In genomic region chr13:24159921-24160324, GRCh38 we compare ENCODE assay signal across 8 cellular contexts. TPM values are rescaled to one million over a fixed set of nuclear protein-coding genes. Genes with fewer than 3 reads are reported as not detected.
DNase-seq lines count a peak whose midpoint lies in the region; ATAC-seq, FAIRE-seq and TF ChIP-seq lines count a peak whose summit lies in the region.

No MANE protein-coding gene starts in this region.

- H3K36me3 ChIP-seq in heart left ventricle (no peaks in the 10 kb centered on the region), astrocyte (ENCODE audit: insufficient read depth, low read length) (no peaks in the 10 kb centered on the region), right lobe of liver (peaks cover 0 to under 1% (median 0%) of the 10 kb centered on the region in 4 donors), upper lobe of left lung (peaks cover 0 to 3% (median 0%) of the 10 kb centered on the region in 4 donors)

- no peak for TF ChIP-seq EP300 in upper lobe of left lung (IDR thresholded peaks at IDR 0.05)

- peaks cover 3% of the 10 kb centered on the region for H3K36me3 Mint-ChIP-seq in astrocyte (ENCODE audit: low read depth, unreplicated experiment)

- DNase-seq in heart left ventricle: no peak
- no peak for DNase-seq in left cardiac atrium
- no peak for DNase-seq in astrocyte (ENCODE audit: low read depth)
- DNase-seq in right lobe of liver: peak in 1 of 3 donors; percentile 41
- DNase-seq in upper lobe of left lung: peak in 1 of 2 donors; percentile 51
- DNase-seq in cortex of kidney (lab: John Stamatoyannopoulos, UW): no peak

- ATAC-seq in heart left ventricle (no peak), left cardiac atrium (no peak), right lobe of liver (peak in 2 of 4 donors; percentile 1), upper lobe of left lung (ENCODE audit: low FRiP score in 2 of 2) (no peak), GM18502 (IDR thresholded peaks at IDR 0.05; ENCODE audit: poor library complexity, unreplicated experiment) (no peak), HG03196 (IDR thresholded peaks at IDR 0.05; ENCODE audit: unreplicated experiment) (no peak)

- TF ChIP-seq POLR2A in heart left ventricle (IDR thresholded peaks at IDR 0.05): no peak
- TF ChIP-seq POLR2A in right lobe of liver (IDR thresholded peaks at IDR 0.05): no peak
- TF ChIP-seq POLR2A in upper lobe of left lung (IDR thresholded peaks at IDR 0.05): no peak

- peaks cover 5% of the 10 kb centered on the region for H3K27me3 Mint-ChIP-seq in astrocyte (ENCODE audit: low read depth, unreplicated experiment)

- H3K79me2 ChIP-seq in astrocyte (ENCODE audit: insufficient read depth, low read length): peaks cover 20% of the 10 kb centered on the region

- 40 to 50% (median 46%) methylated on average over 9 of the region's 9 CpGs for WGBS in heart left ventricle, 4 donors
- 16% methylated on average over 9 of the region's 9 CpGs for WGBS in right lobe of liver (ENCODE audit: insufficient coverage, low coverage, low lambda C conversion rate, missing lambda C conversion rate)
- 31 to 37% methylated on average over 9 of the region's 9 CpGs for WGBS in upper lobe of left lung, 2 donors

- H2AFZ ChIP-seq in astrocyte (ENCODE audit: low read depth, low read length): peak overlapping the region; percentile 64

- H3K4me2 ChIP-seq in astrocyte (ENCODE audit: low read length): peak overlapping the region; percentile 96

- no peaks in the 10 kb centered on the region for H3K9me3 Mint-ChIP-seq in astrocyte (ENCODE audit: unreplicated experiment)

- peak overlapping the region; percentile 87 for H3K9ac ChIP-seq in astrocyte (ENCODE audit: low read length)

- H3K27ac ChIP-seq in heart left ventricle (peak overlapping the region in 11 of 12 donors; percentile 1 to 85 (median 63)), astrocyte (ENCODE audit: low read depth, low read length) (peak overlapping the region; percentile 58), right lobe of liver (peak overlapping the region; percentile 66 to 97 (median 70)), upper lobe of left lung (peak overlapping the region; percentile 77 to 89 (median 84))

- H3K4me3 Mint-ChIP-seq in astrocyte (ENCODE audit: unreplicated experiment): peak overlapping the region; percentile 86

- TF ChIP-seq CTCF in heart left ventricle (IDR thresholded peaks at IDR 0.05): no peak
- TF ChIP-seq CTCF in astrocyte (IDR thresholded peaks at IDR 0.05; ENCODE audit: insufficient read depth, low read depth, low read length): no peak
- TF ChIP-seq CTCF in right lobe of liver (IDR thresholded peaks at IDR 0.05): no peak
- TF ChIP-seq CTCF in upper lobe of left lung (IDR thresholded peaks at IDR 0.05): no peak

- peaks cover 16% of the 10 kb centered on the region for H4K20me1 ChIP-seq in astrocyte (ENCODE audit: insufficient read depth, low read length)

- peak overlapping the region in 10 of 12 donors; percentile 66 to 91 (median 82) for H3K4me3 ChIP-seq in heart left ventricle
- H3K4me3 ChIP-seq in astrocyte (ENCODE audit: insufficient read depth, low read depth, low read length): peak overlapping the region; percentile 55
- H3K4me3 ChIP-seq in right lobe of liver: peak overlapping the region; percentile 90 to 99 (median 97)
- peak overlapping the region in 3 of 4 donors; percentile 85 to 94 (median 94) for H3K4me3 ChIP-seq in upper lobe of left lung

- H3K4me1 Mint-ChIP-seq in astrocyte (ENCODE audit: low read depth, unreplicated experiment): peaks cover 6% of the 10 kb centered on the region

- no peaks in the 10 kb centered on the region for H3K9me3 ChIP-seq in heart left ventricle
- H3K9me3 ChIP-seq in astrocyte (ENCODE audit: insufficient read depth, low read depth, low read length): no peaks in the 10 kb centered on the region
- H3K9me3 ChIP-seq in right lobe of liver: no peaks in the 10 kb centered on the region
- H3K9me3 ChIP-seq in upper lobe of left lung: no peaks in the 10 kb centered on the region

- intact Hi-C loops in heart left ventricle (cut with DNase I): loop anchor here in 7 of 10 donors (5.0 to 10.0 kb wide), 6 partner anchors 42 to 105 kb away; no protein-coding TSS in a partner anchor
- intact Hi-C loops in left cardiac atrium (cut with DNase I): loop anchor here in 1 of 2 donors (5.0 kb wide), 1 partner anchor 108 kb away; no protein-coding TSS in a partner anchor
- intact Hi-C loops in right lobe of liver (cut with DNase I): no loop called here

- H3K4me1 ChIP-seq in heart left ventricle (peaks cover 0 to 25% (median 6%) of the 10 kb centered on the region in 12 donors), astrocyte (ENCODE audit: insufficient read depth, low read length) (peaks cover 7% of the 10 kb centered on the region), right lobe of liver (peaks cover 0 to 20% (median 5%) of the 10 kb centered on the region in 4 donors), upper lobe of left lung (peaks cover 23 to 37% (median 29%) of the 10 kb centered on the region in 4 donors)

- H3K27me3 ChIP-seq in heart left ventricle: peaks cover 0 to 11% (median 0%) of the 10 kb centered on the region in 9 donors
- peaks cover 4% of the 10 kb centered on the region for H3K27me3 ChIP-seq in astrocyte (ENCODE audit: insufficient read depth, low read length)
- H3K27me3 ChIP-seq in right lobe of liver: no peaks in the 10 kb centered on the region
- H3K27me3 ChIP-seq in upper lobe of left lung: no peaks in the 10 kb centered on the region

- no peak for FAIRE-seq in astrocyte (lab: Jason Lieb, UNC)

- H3K27ac Mint-ChIP-seq in astrocyte (ENCODE audit: unreplicated experiment): peak overlapping the region; percentile 75

RNA-seq across cellular contexts. Expression of gene SPATA13, which starts 0.6 kb away (rescaled TPM):
- total RNA-seq in heart left ventricle (10 to 100 TPM in 4 of 9 donors, 1 to 10 TPM in 5; 7.1 to 20.1 (median 9.3) TPM), left cardiac atrium (10 to 100 TPM in 1 of 2 donors, 1 to 10 TPM in 1; 9.0 to 11.2 TPM), astrocyte (6.2 and 6.7 TPM in 2 replicates), right lobe of liver (10 to 100 TPM; 21.5 to 39.9 (median 30.5) TPM), upper lobe of left lung (10 to 100 TPM; 31.2 to 77.5 (median 49.2) TPM)
- polyA plus RNA-seq in heart left ventricle: 1 to 10 TPM; 5.4 to 7.5 TPM

Comparison
In these comparisons a context has a peak if more than half of its experiments do, and no peak if none do; other contexts are left out.
1. intact Hi-C loops: an anchor here in heart left ventricle (5.0 to 10.0 kb wide); none called in right lobe of liver.